1 cellular context compared by ENCODE assay signal in genomic region chr2:47155091-47155876, GRCh38.
TF ChIP-seq lines count a peak whose summit lies in the region.

A gene with protein sequence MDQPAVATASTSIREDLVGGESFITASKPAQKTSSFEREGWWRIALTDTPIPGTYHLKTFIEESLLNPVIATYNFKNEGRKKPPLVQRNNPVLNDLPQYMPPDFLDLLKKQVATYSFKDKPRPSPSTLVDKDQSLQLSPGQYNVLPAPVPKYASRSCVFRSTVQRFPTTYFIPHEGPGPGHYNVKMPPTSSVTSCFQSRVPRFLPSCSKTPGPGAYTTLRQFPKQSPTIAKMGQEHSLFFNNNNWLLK (minus strand): TSS chr2:47155308. CDS start chr2:47155251, 57 bp downstream.

TF ChIP-seq in K562, 482 proteins besides CTCF, POLR2A, EP300 and RAD21 (continued from another document):
- TF ChIP-seq ZBTB49 (CRISPR knock-in tag; IDR thresholded peaks at IDR 0.05; ENCODE audit: borderline replicate concordance) (no peak), FOXA1 (IDR thresholded peaks at IDR 0.05; ENCODE audit: borderline replicate concordance) (no peak), ATF6 (CRISPR knock-in tag; IDR thresholded peaks at IDR 0.05) (no peak), ARID1B (IDR thresholded peaks at IDR 0.05) (no peak), NRF1 (conservative IDR thresholded peaks at IDR 0.05 in 1 of 2, IDR thresholded peaks at IDR 0.05 in 1 of 2) (peak; percentile 52 to 59), HMGN3 (IDR thresholded peaks at IDR 0.05; ENCODE audit: borderline replicate concordance, extremely low read depth, insufficient read length, low read depth, low read length) (peak; percentile 19), NEUROD1 (IDR thresholded peaks at IDR 0.05; ENCODE audit: borderline replicate concordance, low read depth, low read length, partially characterized antibody) (no peak), RFX1 (IDR thresholded peaks at IDR 0.05) (peak; percentile 21; the same call in 1 of the 2 replicates)
- TF ChIP-seq, protein P1, sequence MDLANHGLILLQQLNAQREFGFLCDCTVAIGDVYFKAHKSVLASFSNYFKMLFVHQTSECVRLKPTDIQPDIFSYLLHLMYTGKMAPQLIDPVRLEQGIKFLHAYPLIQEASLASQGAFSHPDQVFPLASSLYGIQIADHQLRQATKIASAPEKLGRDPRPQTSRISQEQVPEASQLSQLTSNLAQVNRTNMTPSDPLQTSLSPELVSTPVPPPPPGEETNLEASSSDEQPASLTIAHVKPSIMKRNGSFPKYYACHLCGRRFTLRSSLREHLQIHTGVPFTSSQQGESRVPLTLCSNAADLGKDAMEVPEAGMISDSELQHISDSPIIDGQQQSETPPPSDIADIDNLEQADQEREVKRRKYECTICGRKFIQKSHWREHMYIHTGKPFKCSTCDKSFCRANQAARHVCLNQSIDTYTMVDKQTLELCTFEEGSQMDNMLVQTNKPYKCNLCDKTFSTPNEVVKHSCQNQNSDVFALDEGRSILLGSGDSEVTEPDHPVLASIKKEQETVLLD (IDR thresholded peaks at IDR 0.05), result no peak
- TF ChIP-seq, protein P2, sequence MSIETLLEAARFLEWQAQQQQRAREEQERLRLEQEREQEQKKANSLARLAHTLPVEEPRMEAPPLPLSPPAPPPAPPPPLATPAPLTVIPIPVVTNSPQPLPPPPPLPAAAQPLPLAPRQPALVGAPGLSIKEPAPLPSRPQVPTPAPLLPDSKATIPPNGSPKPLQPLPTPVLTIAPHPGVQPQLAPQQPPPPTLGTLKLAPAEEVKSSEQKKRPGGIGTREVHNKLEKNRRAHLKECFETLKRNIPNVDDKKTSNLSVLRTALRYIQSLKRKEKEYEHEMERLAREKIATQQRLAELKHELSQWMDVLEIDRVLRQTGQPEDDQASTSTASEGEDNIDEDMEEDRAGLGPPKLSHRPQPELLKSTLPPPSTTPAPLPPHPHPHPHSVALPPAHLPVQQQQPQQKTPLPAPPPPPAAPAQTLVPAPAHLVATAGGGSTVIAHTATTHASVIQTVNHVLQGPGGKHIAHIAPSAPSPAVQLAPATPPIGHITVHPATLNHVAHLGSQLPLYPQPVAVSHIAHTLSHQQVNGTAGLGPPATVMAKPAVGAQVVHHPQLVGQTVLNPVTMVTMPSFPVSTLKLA (conservative IDR thresholded peaks at IDR 0.05), result no peak
